Comparison of ENCODE assay signal across 8 cellular contexts in genomic region chr7:99504603-99505323, GRCh38. TPM values are rescaled to one million over a fixed set of nuclear protein-coding genes. Genes with fewer than 3 reads are reported as not detected.
DNase-seq lines count a peak whose midpoint lies in the region; ATAC-seq, FAIRE-seq and TF ChIP-seq lines count a peak whose summit lies in the region.

Gene ZKSCAN5 (plus strand): TSS chr7:99504662. CDS start chr7:99506045, 1,383 bp downstream.

- peak within 1 kb of the TSS; percentile 97 to 100 for H3K4me3 ChIP-seq in kidney (ENCODE audit: low read length in 2 of 2)

- H3K27ac ChIP-seq in kidney (ENCODE audit: low read depth in 2 of 2, low read length in 2 of 2): peak within 1 kb of the TSS; percentile 98

- ATAC-seq in GM19043 (IDR thresholded peaks at IDR 0.05; ENCODE audit: low read depth, unreplicated experiment) (peak; percentile 74), HG03354 (IDR thresholded peaks at IDR 0.05; ENCODE audit: poor library complexity, severe bottlenecking, unreplicated experiment) (peak; percentile 82)
- ATAC-seq in activated CD4-positive, CD25-positive, alpha-beta regulatory T cell treated with anti-CD3 and anti-CD28 coated beads, Interleukin-2, amount 50 U/mL, for 24 hours: peak; percentile 82 to 85

- H3K36me3 ChIP-seq in kidney (ENCODE audit: control insufficient read depth in 1 of 2, insufficient read depth in 2 of 2, low read length in 2 of 2): no peaks in the 10 kb centered on the region

- H3K9me3 ChIP-seq in kidney (ENCODE audit: control insufficient read depth in 1 of 2, low read length in 2 of 2): no peaks in the 10 kb centered on the region

- peak within 1 kb of the TSS; percentile 81 to 98 for H3K9ac ChIP-seq in kidney (ENCODE audit: low read length in 2 of 2)

- TF ChIP-seq CTCF in kidney (IDR thresholded peaks at IDR 0.05; ENCODE audit: borderline replicate concordance, extremely low read depth, insufficient read depth): peak; percentile 7

- DNase-seq in AG20443 (ENCODE audit: low spot score): peak; percentile 96
- DNase-seq in NCI-H446 treated with DMSO at 0.1 percent for 48 hours (lab: John Stamatoyannopoulos, UW): peak; percentile 87
- peak; percentile 80 to 92 for DNase-seq in cerebellar nuclear complex (lab: John Stamatoyannopoulos, UW)
- DNase-seq in kidney: peak; percentile 99
- DNase-seq in stimulated activated CD4-positive, alpha-beta T cell treated with anti-CD3 and anti-CD28 coated beads, Interleukin-15, amount 100 ng/mL, for 1 hour (ENCODE audit: low read depth in 1 of 2, low spot score in 1 of 2): peak; percentile 96 to 98

- intact Hi-C loops in kidney (cut with DNase I): no loop called here

- no peak for FAIRE-seq in kidney (lab: Jason Lieb, UNC)

- H3K4me1 ChIP-seq in kidney (ENCODE audit: control insufficient read depth in 1 of 2, insufficient read depth in 1 of 2, low read depth in 1 of 2, low read length in 2 of 2): peaks cover 9 to 16% of the 10 kb centered on the region in 2 donors

RNA-seq across cellular contexts. Expression of gene ZKSCAN5, which starts in this region (rescaled TPM):
- 9.1 TPM for total RNA-seq in kidney
- 4.6 TPM for polyA plus RNA-seq in kidney (ENCODE audit: insufficient read depth, low read depth, low replicate concordance)

Comparison
In these comparisons a context has a peak if more than half of its experiments do, and no peak if none do; other contexts are left out.
1. Peak in every context shown above with its lines: DNase-seq, ATAC-seq, H3K4me3 ChIP-seq and H3K27ac ChIP-seq.